12 cellular contexts compared by ENCODE assay signal in the genomic region with DNA sequence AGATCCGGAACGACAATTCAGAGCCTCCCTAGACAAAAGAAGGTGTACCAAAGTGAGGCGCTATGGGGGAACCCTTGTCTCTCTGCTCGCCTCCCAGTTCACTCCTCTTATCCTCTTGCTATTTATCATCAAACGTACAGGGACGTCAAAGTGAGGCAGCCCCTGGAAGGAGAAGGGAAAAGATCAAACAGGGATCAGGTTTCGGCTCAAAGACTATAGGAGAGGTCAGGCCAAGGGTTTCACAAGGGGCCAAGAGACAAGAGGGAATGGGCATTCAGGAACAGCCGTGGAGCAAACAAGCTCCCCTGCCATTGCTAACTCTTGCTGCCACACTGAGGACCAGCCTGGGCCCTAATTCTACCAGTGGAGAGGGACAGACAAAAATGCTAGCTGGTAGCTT.
"Had no signal": no experiment of that assay in that cellular context is flagged by ENCODE, and none has a peak within 500 bp of the region (broad histone marks: within the 10 kb centered on the region; RNA-seq: fewer than 3 reads in every experiment).

No MANE protein-coding gene starts in this region.

- H3K4me3 ChIP-seq: pancreas, thyroid gland had no signal

- DNase-seq: activated CD4-positive, alpha-beta memory T cell treated with anti-CD3 and anti-CD28 coated beads for 36 hours; activated CD4-positive, alpha-beta T cell treated with anti-CD3 and anti-CD28 coated beads for 36 hours; activated CD8-positive, alpha-beta memory T cell treated with anti-CD3 and anti-CD28 coated beads, Interleukin-2, amount 10 ng/mL, durations not matched to agents 7 days and 5 days; activated T-cell treated with anti-CD3 and anti-CD28 coated beads, Interleukin-2, amount 50 U/mL, for 1 hour; pancreas; SHP77 treated with DMSO at 0.1 percent for 48 hours; stimulated activated CD4-positive, alpha-beta T cell treated with anti-CD3 and anti-CD28 coated beads, Interleukin-12 subunit alpha, Interleukin-12 subunit beta, amount 100 ng/mL, for 4 hours; stimulated activated CD4-positive, alpha-beta T cell treated with anti-CD3 and anti-CD28 coated beads, Interleukin-2, amount 100 ng/mL, for 24 hours; T-helper 1 cell; thyroid gland had no signal

- H3K27ac ChIP-seq: epithelial cell of prostate, pancreas, thyroid gland had no signal

- H3K27me3 ChIP-seq: pancreas, thyroid gland had no signal

- H3K36me3 ChIP-seq: pancreas, thyroid gland had no signal

- H3K9me3 ChIP-seq: pancreas, thyroid gland had no signal

- H3K4me1 ChIP-seq: pancreas, thyroid gland had no signal

- ATAC-seq: activated CD4-positive, alpha-beta T cell treated with anti-CD3 and anti-CD28 coated beads for 36 hours; activated CD8-positive, alpha-beta memory T cell treated with anti-CD3 and anti-CD28 coated beads, Interleukin-2, amount 10 ng/mL, durations not matched to agents 7 days and 5 days; pancreas; SK-N-SH treated with all-trans-retinoic acid at 6 μM for 48 hours had no signal
